In the genomic region with DNA sequence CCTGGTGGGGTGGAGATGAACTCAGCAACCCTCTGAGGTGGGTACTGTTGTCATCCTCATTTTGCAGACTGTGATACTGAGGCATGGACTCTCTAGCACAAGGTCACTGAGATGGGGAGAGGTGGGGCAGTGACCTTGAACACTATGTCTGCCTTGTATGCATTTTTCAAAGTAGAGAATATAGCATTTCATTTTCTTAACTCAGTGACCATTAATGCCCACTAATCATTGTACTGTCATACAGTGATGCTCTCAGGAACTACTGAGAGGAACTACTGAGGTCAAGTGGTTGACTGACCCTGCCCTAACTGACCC, we compare ENCODE assay signal across 8 cellular contexts. TPM values are rescaled to one million over a fixed set of nuclear protein-coding genes. Genes with fewer than 3 reads are reported as not detected.
DNase-seq lines count a peak whose midpoint lies in the region; ATAC-seq and TF ChIP-seq lines count a peak whose summit lies in the region.

No MANE protein-coding gene starts in this region.

- DNase-seq in BE2C: no peak
- DNase-seq in Karpas-422: no peak
- DNase-seq in breast epithelium (ENCODE audit: low spot score in 2 of 2): no peak
- DNase-seq in naive B cell: no peak
- DNase-seq in EL: no peak
- no peak for DNase-seq in effector memory CD8-positive, alpha-beta T cell
- DNase-seq in GM10266 (ENCODE audit: extremely low spot score): no peak

- no peaks in the 10 kb centered on the region for H3K9me3 Mint-ChIP-seq in naive B cell
- H3K9me3 Mint-ChIP-seq in effector memory CD8-positive, alpha-beta T cell: no peaks in the 10 kb centered on the region

- H3K27ac Mint-ChIP-seq in naive B cell: no peak overlapping the region
- peak overlapping the region in 1 of 2 donors; percentile 11 for H3K27ac Mint-ChIP-seq in effector memory CD8-positive, alpha-beta T cell

- H3K27ac ChIP-seq in Karpas-422 (ENCODE audit: low read length) (no peak overlapping the region), breast epithelium (peak overlapping the region; percentile 90 to 96)

- no peak for ATAC-seq in naive B cell (ENCODE audit: low read depth in 2 of 2)
- ATAC-seq in GM18868 (IDR thresholded peaks at IDR 0.05; ENCODE audit: unreplicated experiment): no peak
- ATAC-seq in effector memory CD8-positive, alpha-beta T cell (replicated peaks): no peak

- H3K9me3 ChIP-seq in BE2C (no peaks in the 10 kb centered on the region), Karpas-422 (ENCODE audit: low read length) (no peaks in the 10 kb centered on the region), breast epithelium (no peaks in the 10 kb centered on the region)

- H3K27me3 Mint-ChIP-seq in naive B cell: no peaks in the 10 kb centered on the region
- no peaks in the 10 kb centered on the region for H3K27me3 Mint-ChIP-seq in effector memory CD8-positive, alpha-beta T cell

- H2AFZ ChIP-seq in Karpas-422 (ENCODE audit: low read length): no peak overlapping the region

- H3K9me2 ChIP-seq in Karpas-422 (replicated peaks; ENCODE audit: insufficient read depth, low read length): no peaks in the 10 kb centered on the region

- intact Hi-C loops in breast epithelium (cut with DNase I; ENCODE audit: low total_unique reads): no loop called here

- H4K20me1 ChIP-seq in Karpas-422 (ENCODE audit: insufficient read depth, low read depth, low read length): peaks cover 5% of the 10 kb centered on the region; the same call in 1 of the 2 replicates

- TF ChIP-seq CTCF in BE2C (IDR thresholded peaks at IDR 0.05; ENCODE audit: low read depth, low read length) (no peak), breast epithelium (IDR thresholded peaks at IDR 0.05) (no peak), GM10266 (IDR thresholded peaks at IDR 0.05; ENCODE audit: control insufficient read depth, insufficient read depth, low read depth, missing control alignments) (no peak)

- peak overlapping the region in 7 of 8 donors; percentile 6 to 97 (median 95) for H3K4me3 Mint-ChIP-seq in naive B cell
- H3K4me3 Mint-ChIP-seq in effector memory CD8-positive, alpha-beta T cell: peak overlapping the region in 1 of 2 donors; percentile 24

- peaks cover 94% of the 10 kb centered on the region for H3K79me2 ChIP-seq in Karpas-422 (ENCODE audit: low read length)

- H3K4me2 ChIP-seq in Karpas-422 (ENCODE audit: low read depth, low read length, poor library complexity, severe bottlenecking): peak overlapping the region; percentile 88

- H3K4me3 ChIP-seq in BE2C (ENCODE audit: low read depth, low read length): peak overlapping the region; percentile 96
- H3K4me3 ChIP-seq in Karpas-422 (ENCODE audit: low read length): peak overlapping the region; percentile 80
- peak overlapping the region in 2 of 3 donors; percentile 89 to 95 for H3K4me3 ChIP-seq in breast epithelium

- H3K4me1 ChIP-seq in BE2C (no peaks in the 10 kb centered on the region; the same call in 1 of the 2 replicates), Karpas-422 (ENCODE audit: low read length) (peaks cover 51% of the 10 kb centered on the region), breast epithelium (peaks cover 4% of the 10 kb centered on the region in 2 donors)

- H3K27me3 ChIP-seq in BE2C (no peaks in the 10 kb centered on the region), Karpas-422 (ENCODE audit: low read length) (no peaks in the 10 kb centered on the region), breast epithelium (no peaks in the 10 kb centered on the region)

- H3K36me3 Mint-ChIP-seq in naive B cell: peaks cover 0 to 8% of the 10 kb centered on the region in 2 donors
- H3K36me3 Mint-ChIP-seq in effector memory CD8-positive, alpha-beta T cell (ENCODE audit: insufficient read depth): peaks cover 5% of the 10 kb centered on the region

- H3K4me1 Mint-ChIP-seq in naive B cell: peaks cover 36 to 55% (median 50%) of the 10 kb centered on the region in 3 donors
- H3K4me1 Mint-ChIP-seq in effector memory CD8-positive, alpha-beta T cell (ENCODE audit: low read depth in 2 of 2): peaks cover 31 to 38% of the 10 kb centered on the region in 2 donors

- H3K36me3 ChIP-seq in BE2C (peaks cover 8% of the 10 kb centered on the region), Karpas-422 (ENCODE audit: insufficient read depth, low read length) (peaks cover 21% of the 10 kb centered on the region), breast epithelium (no peaks in the 10 kb centered on the region)

- H3K9ac ChIP-seq in Karpas-422 (ENCODE audit: low read length): peak overlapping the region; percentile 95

- TF ChIP-seq POLR2A in breast epithelium (IDR thresholded peaks at IDR 0.05): no peak

RNA-seq across cellular contexts. Expression of gene L3HYPDH, which starts 2.1 kb away (rescaled TPM):
- polyA plus RNA-seq in BE2C (2012; ENCODE audit: insufficient read depth, insufficient read length, low read depth): 6.9 TPM
- 60.5 and 116 TPM in 2 replicates for total RNA-seq in Karpas-422 (2014; rRNA removed; shearing (Covaris generic); ENCODE audit: low replicate concordance)
- 10 to 100 TPM; 56.5 to 74.4 (median 70.9) TPM for total RNA-seq in breast epithelium
- 10 to 100 TPM in 2 of 6 donors, 1 to 10 TPM in 3, not detected in 1; 3.2 to 10.7 (median 5.4) TPM for polyA plus RNA-seq in naive B cell (ENCODE audit: low read depth in 6 of 6)

RNA-seq across cellular contexts. Expression of gene JKAMP, which starts 2.2 kb away (rescaled TPM):
- 63.6 TPM for polyA plus RNA-seq in BE2C (2012; ENCODE audit: insufficient read depth, insufficient read length, low read depth)
- 45.2 and 149 TPM in 2 replicates for total RNA-seq in Karpas-422 (2014; rRNA removed; shearing (Covaris generic); ENCODE audit: low replicate concordance)
- 10 to 100 TPM; 53.4 to 74.8 (median 64.8) TPM for total RNA-seq in breast epithelium
- 10 to 100 TPM; 42.8 to 98.3 (median 55.1) TPM for polyA plus RNA-seq in naive B cell (ENCODE audit: low read depth in 6 of 6)

RNA-seq across cellular contexts. Expression of gene GPR135, which starts 16.9 kb away (rescaled TPM):
- 2.6 TPM for polyA plus RNA-seq in BE2C (2012; ENCODE audit: insufficient read depth, insufficient read length, low read depth)
- total RNA-seq in Karpas-422 (2014; rRNA removed; shearing (Covaris generic); ENCODE audit: low replicate concordance): 6.7 and 13.1 TPM in 2 replicates
- 1 to 10 TPM; 4.4 to 5.9 (median 5.1) TPM for total RNA-seq in breast epithelium
- polyA plus RNA-seq in naive B cell (ENCODE audit: low read depth in 6 of 6): under 1 TPM in 5 of 6 donors, not detected in 1; 0.41 to 0.96 (median 0.52) TPM
